ENCODE assay signal across 15 cellular contexts in genomic region chr12:54299515-54300266, GRCh38. TPM values are rescaled to one million over a fixed set of nuclear protein-coding genes. Genes with fewer than 3 reads are reported as not detected.
DNase-seq lines count a peak whose midpoint lies in the region; ATAC-seq, FAIRE-seq and TF ChIP-seq lines count a peak whose summit lies in the region.
"Had no signal": no experiment of that assay in that cellular context is flagged by ENCODE, and none has a peak within 500 bp of the region (broad histone marks: within the 10 kb centered on the region; RNA-seq: fewer than 3 reads in every experiment).

No MANE protein-coding gene starts in this region.

- H3K27ac ChIP-seq in astrocyte (ENCODE audit: low read depth, low read length), result no peak overlapping the region
- peak overlapping the region; percentile 34 for H3K27ac ChIP-seq in lower lobe of right lung
- H3K27ac ChIP-seq in smooth muscle cell (ENCODE audit: low read depth), result no peak overlapping the region
- H3K27ac ChIP-seq: thoracic aorta had no signal

- intact Hi-C loops in lower lobe of right lung (cut with DNase I), result no loop called here
- intact Hi-C loops in activated T-helper 2 cell treated with anti-CD3 and anti-CD28 coated beads, Interferon-gamma antibody, Interleukin-2, Interleukin-4, amounts not matched to agents 10 μg/mL and 5 μg/mL and 100 μg/mL, durations not matched to agents 14 hours and 24 hours and 36 hours (cut with micrococcal nuclease), result no loop called here

- H3K27me3 ChIP-seq in astrocyte (ENCODE audit: insufficient read depth, low read length), result peaks cover 43% of the 10 kb centered on the region
- H3K27me3 ChIP-seq in lower lobe of right lung (ENCODE audit: low read depth), result no peaks in the 10 kb centered on the region
- no peaks in the 10 kb centered on the region for H3K27me3 ChIP-seq in smooth muscle cell (ENCODE audit: low read depth)

- H3K36me3 Mint-ChIP-seq in activated naive CD8-positive, alpha-beta T cell, result no peaks in the 10 kb centered on the region
- H3K36me3 Mint-ChIP-seq in activated naive CD8-positive, alpha-beta T cell treated with anti-CD3 and anti-CD28 coated beads, Interleukin-2, amount 50 U/mL, for 24 hours (ENCODE audit: low read depth), result no peaks in the 10 kb centered on the region
- H3K36me3 Mint-ChIP-seq in astrocyte (ENCODE audit: low read depth, unreplicated experiment), result no peaks in the 10 kb centered on the region
- H3K36me3 Mint-ChIP-seq in activated T-helper 2 cell treated with anti-CD3 and anti-CD28 coated beads, Interferon-gamma antibody, Interleukin-2, Interleukin-4, amounts not matched to agents 10 μg/mL and 5 μg/mL and 100 μg/mL, durations not matched to agents 14 hours and 24 hours and 36 hours (ENCODE audit: low read depth), result no peaks in the 10 kb centered on the region

- peak overlapping the region; percentile 14 for H3K4me3 Mint-ChIP-seq in activated naive CD8-positive, alpha-beta T cell
- H3K4me3 Mint-ChIP-seq in activated naive CD8-positive, alpha-beta T cell treated with anti-CD3 and anti-CD28 coated beads, Interleukin-2, amount 50 U/mL, for 24 hours, result no peak overlapping the region
- no peak overlapping the region for H3K4me3 Mint-ChIP-seq in astrocyte (ENCODE audit: unreplicated experiment)
- no peak overlapping the region for H3K4me3 Mint-ChIP-seq in activated T-helper 2 cell treated with anti-CD3 and anti-CD28 coated beads, Interferon-gamma antibody, Interleukin-2, Interleukin-4, amounts not matched to agents 10 μg/mL and 5 μg/mL and 100 μg/mL, durations not matched to agents 14 hours and 24 hours and 36 hours (ENCODE audit: low read depth)
- H3K4me3 Mint-ChIP-seq: activated CD4-positive, alpha-beta T cell treated with anti-CD3 and anti-CD28 coated beads, Interleukin-2, amount 10 ng/mL, durations not matched to agents 24 days and 14 days had no signal

- H3K4me3 ChIP-seq in astrocyte (ENCODE audit: insufficient read depth, low read depth, low read length) (no peak overlapping the region), lower lobe of right lung (peak overlapping the region; percentile 44), smooth muscle cell (no peak overlapping the region)

- no peaks in the 10 kb centered on the region for H3F3A ChIP-seq in smooth muscle cell (ENCODE audit: low read depth)

- no peak for DNase-seq in activated naive CD8-positive, alpha-beta T cell treated with anti-CD3 and anti-CD28 coated beads, Interleukin-2, amount 50 U/mL, for 24 hours
- DNase-seq in astrocyte (ENCODE audit: low read depth), result no peak
- no peak for DNase-seq in lower lobe of right lung
- DNase-seq in stromal cell of bone marrow (ENCODE audit: low read depth), result peak; percentile 52
- DNase-seq in activated T-helper 2 cell treated with anti-CD3 and anti-CD28 coated beads, Interferon-gamma antibody, Interleukin-2, Interleukin-4, amounts not matched to agents 10 μg/mL and 5 μg/mL and 100 μg/mL, durations not matched to agents 14 hours and 24 hours and 36 hours (ENCODE audit: low spot score), result no peak
- DNase-seq in smooth muscle cell (lab: John Stamatoyannopoulos, UW; ENCODE audit: unreplicated experiment), result no peak
- DNase-seq in NCI-H2081 (lab: John Stamatoyannopoulos, UW), result no peak
- DNase-seq: 8988T; activated CD4-positive, alpha-beta T cell treated with anti-CD3 and anti-CD28 coated beads, Interleukin-2, amount 10 ng/mL, durations not matched to agents 24 days and 14 days; activated effector memory CD4-positive, alpha-beta T cell treated with Interleukin-2 at 50 U/mL for 16 hours; head of caudate nucleus; NCI-H1417 had no signal

- no peak for FAIRE-seq in astrocyte (lab: Jason Lieb, UNC)

- H3K27ac Mint-ChIP-seq in activated naive CD8-positive, alpha-beta T cell, result no peak overlapping the region
- no peak overlapping the region for H3K27ac Mint-ChIP-seq in activated naive CD8-positive, alpha-beta T cell treated with anti-CD3 and anti-CD28 coated beads, Interleukin-2, amount 50 U/mL, for 24 hours
- H3K27ac Mint-ChIP-seq in astrocyte (ENCODE audit: unreplicated experiment), result peak overlapping the region; percentile 63
- H3K27ac Mint-ChIP-seq in activated T-helper 2 cell treated with anti-CD3 and anti-CD28 coated beads, Interferon-gamma antibody, Interleukin-2, Interleukin-4, amounts not matched to agents 10 μg/mL and 5 μg/mL and 100 μg/mL, durations not matched to agents 14 hours and 24 hours and 36 hours, result no peak overlapping the region
- H3K27ac Mint-ChIP-seq: activated CD4-positive, alpha-beta T cell treated with anti-CD3 and anti-CD28 coated beads, Interleukin-2, amount 10 ng/mL, durations not matched to agents 24 days and 14 days had no signal

- H3K4me1 ChIP-seq in astrocyte (ENCODE audit: insufficient read depth, low read length) (peaks cover 9% of the 10 kb centered on the region), lower lobe of right lung (peaks cover 45% of the 10 kb centered on the region), smooth muscle cell (ENCODE audit: low read depth) (peaks cover 26% of the 10 kb centered on the region)

- H3K9ac ChIP-seq in astrocyte (ENCODE audit: low read length) (no peak overlapping the region), smooth muscle cell (ENCODE audit: low read depth) (no peak overlapping the region)

- no peaks in the 10 kb centered on the region for H3K36me3 ChIP-seq in astrocyte (ENCODE audit: insufficient read depth, low read length)
- H3K36me3 ChIP-seq in lower lobe of right lung, result no peaks in the 10 kb centered on the region
- no peaks in the 10 kb centered on the region for H3K36me3 ChIP-seq in smooth muscle cell (ENCODE audit: low read depth)
- H3K36me3 ChIP-seq: thoracic aorta had no signal

- H3K27me3 Mint-ChIP-seq in activated naive CD8-positive, alpha-beta T cell, result peaks cover 26% of the 10 kb centered on the region
- peaks cover 52% of the 10 kb centered on the region for H3K27me3 Mint-ChIP-seq in activated naive CD8-positive, alpha-beta T cell treated with anti-CD3 and anti-CD28 coated beads, Interleukin-2, amount 50 U/mL, for 24 hours
- peaks cover 33% of the 10 kb centered on the region for H3K27me3 Mint-ChIP-seq in astrocyte (ENCODE audit: low read depth, unreplicated experiment)
- peaks cover 66% of the 10 kb centered on the region for H3K27me3 Mint-ChIP-seq in activated T-helper 2 cell treated with anti-CD3 and anti-CD28 coated beads, Interferon-gamma antibody, Interleukin-2, Interleukin-4, amounts not matched to agents 10 μg/mL and 5 μg/mL and 100 μg/mL, durations not matched to agents 14 hours and 24 hours and 36 hours (ENCODE audit: low read depth)

- H2AFZ ChIP-seq in astrocyte (ENCODE audit: low read depth, low read length) (no peak overlapping the region), smooth muscle cell (ENCODE audit: low read depth) (no peak overlapping the region)

- H3K4me1 Mint-ChIP-seq in activated naive CD8-positive, alpha-beta T cell (ENCODE audit: low read depth), result peaks cover 10% of the 10 kb centered on the region
- H3K4me1 Mint-ChIP-seq in activated naive CD8-positive, alpha-beta T cell treated with anti-CD3 and anti-CD28 coated beads, Interleukin-2, amount 50 U/mL, for 24 hours, result peaks cover 18% of the 10 kb centered on the region
- peaks cover 14% of the 10 kb centered on the region for H3K4me1 Mint-ChIP-seq in astrocyte (ENCODE audit: low read depth, unreplicated experiment)
- H3K4me1 Mint-ChIP-seq in activated T-helper 2 cell treated with anti-CD3 and anti-CD28 coated beads, Interferon-gamma antibody, Interleukin-2, Interleukin-4, amounts not matched to agents 10 μg/mL and 5 μg/mL and 100 μg/mL, durations not matched to agents 14 hours and 24 hours and 36 hours (ENCODE audit: low read depth), result peaks cover 17% of the 10 kb centered on the region

- H3K79me2 ChIP-seq in astrocyte (ENCODE audit: insufficient read depth, low read length) (no peaks in the 10 kb centered on the region), smooth muscle cell (ENCODE audit: low read depth) (no peaks in the 10 kb centered on the region)

- H3K9me3 Mint-ChIP-seq in activated naive CD8-positive, alpha-beta T cell (ENCODE audit: low read depth), result no peaks in the 10 kb centered on the region
- no peaks in the 10 kb centered on the region for H3K9me3 Mint-ChIP-seq in activated naive CD8-positive, alpha-beta T cell treated with anti-CD3 and anti-CD28 coated beads, Interleukin-2, amount 50 U/mL, for 24 hours
- H3K9me3 Mint-ChIP-seq in astrocyte (ENCODE audit: unreplicated experiment), result no peaks in the 10 kb centered on the region
- H3K9me3 Mint-ChIP-seq in activated T-helper 2 cell treated with anti-CD3 and anti-CD28 coated beads, Interferon-gamma antibody, Interleukin-2, Interleukin-4, amounts not matched to agents 10 μg/mL and 5 μg/mL and 100 μg/mL, durations not matched to agents 14 hours and 24 hours and 36 hours, result no peaks in the 10 kb centered on the region
- H3K9me3 Mint-ChIP-seq: activated CD4-positive, alpha-beta T cell treated with anti-CD3 and anti-CD28 coated beads, Interleukin-2, amount 10 ng/mL, durations not matched to agents 24 days and 14 days had no signal

- WGBS in smooth muscle cell (ENCODE audit: low lambda C conversion rate), result 59% methylated on average over 8 of the region's 8 CpGs

- no peak for TF ChIP-seq CTCF in astrocyte (IDR thresholded peaks at IDR 0.05; ENCODE audit: insufficient read depth, low read depth, low read length)
- TF ChIP-seq CTCF in lower lobe of right lung (IDR thresholded peaks at IDR 0.05), result no peak
- TF ChIP-seq CTCF in smooth muscle cell (IDR thresholded peaks at IDR 0.05; ENCODE audit: borderline replicate concordance, insufficient read depth, poor library complexity, severe bottlenecking), result no peak

- ATAC-seq in activated naive CD8-positive, alpha-beta T cell treated with anti-CD3 and anti-CD28 coated beads, Interleukin-2, amount 50 U/mL, for 24 hours, result no peak
- no peak for ATAC-seq in lower lobe of right lung

- H4K20me1 ChIP-seq in astrocyte (ENCODE audit: insufficient read depth, low read length) (no peaks in the 10 kb centered on the region), smooth muscle cell (ENCODE audit: low read depth) (no peaks in the 10 kb centered on the region)

- H3K4me2 ChIP-seq in astrocyte (ENCODE audit: low read length) (peak overlapping the region; percentile 81), smooth muscle cell (no peak overlapping the region)

- H3K9me3 ChIP-seq in astrocyte (ENCODE audit: insufficient read depth, low read depth, low read length) (no peaks in the 10 kb centered on the region), lower lobe of right lung (no peaks in the 10 kb centered on the region), smooth muscle cell (replicated peaks; ENCODE audit: low read depth) (no peaks in the 10 kb centered on the region)
- H3K9me3 ChIP-seq: thoracic aorta had no signal

RNA-seq across cellular contexts. Expression of gene NFE2, which starts 1.1 kb away (rescaled TPM):
- total RNA-seq in astrocyte, result 0.29 and 0.41 TPM in 2 replicates
- total RNA-seq in lower lobe of right lung, result 13.5 TPM
- total RNA-seq in activated T-helper 2 cell treated with anti-CD3 and anti-CD28 coated beads, Interferon-gamma antibody, Interleukin-2, Interleukin-4, amounts not matched to agents 10 μg/mL and 5 μg/mL and 100 μg/mL, durations not matched to agents 14 hours and 24 hours and 36 hours, result not detected in 2 replicates
- total RNA-seq in smooth muscle cell, result 0.13 TPM in 1 of 2 replicates, not detected in the other
- 0.24 and 1.9 TPM in 2 replicates for polyA plus RNA-seq in smooth muscle cell
- total RNA-seq: activated CD4-positive, alpha-beta T cell treated with anti-CD3 and anti-CD28 coated beads, Interleukin-2, amount 10 ng/mL, durations not matched to agents 24 days and 14 days; T-helper 1 cell treated with Interleukin-12 subunit alpha and Interleukin-12 subunit beta and Interleukin-4 antibody, amounts not matched to agents 30 ng/mL and 1 ng/mL, for 36 hours had no signal

RNA-seq across cellular contexts. Expression of gene HNRNPA1, which starts 19.2 kb away (rescaled TPM):
- total RNA-seq in astrocyte (484 and 612 TPM in 2 replicates), lower lobe of right lung (598 TPM), smooth muscle cell (378 and 483 TPM in 2 replicates)
- 1,977 and 2,036 TPM in 2 replicates for total RNA-seq in activated T-helper 2 cell treated with anti-CD3 and anti-CD28 coated beads, Interferon-gamma antibody, Interleukin-2, Interleukin-4, amounts not matched to agents 10 μg/mL and 5 μg/mL and 100 μg/mL, durations not matched to agents 14 hours and 24 hours and 36 hours
- polyA plus RNA-seq in smooth muscle cell, result 440 and 451 TPM in 2 replicates

RNA-seq across cellular contexts. Expression of gene CBX5, which starts 19.8 kb away (rescaled TPM):
- total RNA-seq in astrocyte, result 99.9 and 111 TPM in 2 replicates
- total RNA-seq in lower lobe of right lung, result 50.1 TPM
- 98.1 and 100 TPM in 2 replicates for total RNA-seq in activated T-helper 2 cell treated with anti-CD3 and anti-CD28 coated beads, Interferon-gamma antibody, Interleukin-2, Interleukin-4, amounts not matched to agents 10 μg/mL and 5 μg/mL and 100 μg/mL, durations not matched to agents 14 hours and 24 hours and 36 hours
- 58.9 and 67.4 TPM in 2 replicates for total RNA-seq in smooth muscle cell
- polyA plus RNA-seq in smooth muscle cell, result 25.0 and 26.1 TPM in 2 replicates

RNA-seq across cellular contexts. Expression of gene COPZ1, which starts 25.2 kb away (rescaled TPM):
- total RNA-seq in astrocyte (134 and 136 TPM in 2 replicates), lower lobe of right lung (129 TPM), smooth muscle cell (147 and 163 TPM in 2 replicates)
- total RNA-seq in activated T-helper 2 cell treated with anti-CD3 and anti-CD28 coated beads, Interferon-gamma antibody, Interleukin-2, Interleukin-4, amounts not matched to agents 10 μg/mL and 5 μg/mL and 100 μg/mL, durations not matched to agents 14 hours and 24 hours and 36 hours, result 108 and 109 TPM in 2 replicates
- 214 and 219 TPM in 2 replicates for polyA plus RNA-seq in smooth muscle cell

Comparison
In these comparisons a context has a peak if more than half of its experiments do, and no peak if none do; other contexts are left out.
1. RNA of gene NFE2, which starts 1.1 kb away (total RNA-seq): 13.5 TPM in lower lobe of right lung (single experiment); 0.29 to 0.41 TPM in astrocyte, 0.13 TPM in smooth muscle cell and not detected in activated T-helper 2 cell treated with anti-CD3 and anti-CD28 coated beads, Interferon-gamma antibody, Interleukin-2, Interleukin-4, amounts not matched to agents 10 μg/mL and 5 μg/mL and 100 μg/mL, durations not matched to agents 14 hours and 24 hours and 36 hours; every median in the first group is over 10 times any median in the second.